In the genomic region with DNA sequence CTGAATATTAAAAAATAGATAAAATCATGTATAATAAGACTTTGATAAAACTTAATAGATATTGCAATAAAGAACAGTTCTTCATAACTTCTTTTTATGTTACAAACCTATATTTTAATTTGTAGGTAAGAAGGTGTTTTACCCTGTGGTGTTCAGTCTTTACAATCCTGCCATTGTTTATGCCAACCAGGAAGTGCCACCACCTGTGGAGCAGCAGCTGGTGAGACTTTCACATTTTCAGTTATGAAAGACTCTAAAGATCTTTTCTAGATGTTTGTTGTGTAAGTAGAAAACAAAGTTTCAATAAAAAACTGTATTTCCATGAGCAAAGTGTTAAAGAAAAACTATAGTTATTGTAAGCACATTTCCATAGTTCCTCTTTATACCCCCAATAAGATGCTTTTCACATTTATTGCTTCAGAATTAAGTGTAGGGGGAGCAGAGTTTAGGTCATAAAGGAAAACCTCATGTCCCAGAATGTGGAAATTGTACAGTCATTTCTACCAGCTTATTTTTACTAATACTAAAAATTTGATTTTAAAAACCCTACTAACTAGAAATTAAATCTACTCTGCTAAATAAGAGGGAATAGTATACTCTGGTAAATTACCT, we compare ENCODE assay signal across 12 cellular contexts. TPM values are rescaled to one million over a fixed set of nuclear protein-coding genes. Genes with fewer than 3 reads are reported as not detected.
DNase-seq lines count a peak whose midpoint lies in the region; ATAC-seq and TF ChIP-seq lines count a peak whose summit lies in the region.
"Had no signal": no experiment of that assay in that cellular context is flagged by ENCODE, and none has a peak within 500 bp of the region (broad histone marks: within the 10 kb centered on the region; RNA-seq: fewer than 3 reads in every experiment).

No MANE protein-coding gene starts in this region.

- H3K27me3 ChIP-seq in CD4-positive, alpha-beta T cell (ENCODE audit: control insufficient read depth, insufficient read depth, low read length), result no peaks in the 10 kb centered on the region

- ATAC-seq in GM18861 (IDR thresholded peaks at IDR 0.05; ENCODE audit: unreplicated experiment) (peak; percentile 45), HG02678 (IDR thresholded peaks at IDR 0.05; ENCODE audit: unreplicated experiment) (peak; percentile 88)
- no peak for ATAC-seq in CD4-positive, alpha-beta T cell (ENCODE audit: poor library complexity)

- no peak for TF ChIP-seq CTCF in glutamatergic neuron (IDR thresholded peaks at IDR 0.05; ENCODE audit: partially characterized antibody, unreplicated experiment)
- no peak for TF ChIP-seq CTCF in CD4-positive, alpha-beta T cell (IDR thresholded peaks at IDR 0.05)

- DNase-seq in COLO668 (lab: John Stamatoyannopoulos, UW; ENCODE audit: unreplicated experiment) (peak; percentile 11), NCI-H2196 treated with DMSO at 0.1 percent for 48 hours (lab: John Stamatoyannopoulos, UW; ENCODE audit: unreplicated experiment) (peak; percentile 9), cardiac septum (ENCODE audit: low spot score) (no peak), glutamatergic neuron (no peak), HuH-7.5 (ENCODE audit: low spot score) (no peak)
- no peak for DNase-seq in CD4-positive, alpha-beta T cell
- DNase-seq: activated B cell treated with CpG ODN at 0.5 μM for 24 hours, amniotic stem cell, Karpas-422, trophoblast cell had no signal

- no peak overlapping the region for H3K27ac ChIP-seq in CD4-positive, alpha-beta T cell (ENCODE audit: low read depth, low read length)

- peaks cover 3% of the 10 kb centered on the region for H3K27me3 Mint-ChIP-seq in glutamatergic neuron (ENCODE audit: unreplicated experiment)
- H3K27me3 Mint-ChIP-seq in CD4-positive, alpha-beta T cell, result no peaks in the 10 kb centered on the region
- H3K27me3 Mint-ChIP-seq: activated B cell treated with CpG ODN at 0.5 μM for 24 hours had no signal

- no peaks in the 10 kb centered on the region for H3K9me3 ChIP-seq in CD4-positive, alpha-beta T cell (ENCODE audit: control insufficient read depth, low read length)

- CTCF ChIA-PET in CD4-positive, alpha-beta T cell (lab: Charles Lee), result no interaction called here

- no peak overlapping the region for H3K27ac Mint-ChIP-seq in glutamatergic neuron (ENCODE audit: unreplicated experiment)
- no peak overlapping the region for H3K27ac Mint-ChIP-seq in CD4-positive, alpha-beta T cell
- H3K27ac Mint-ChIP-seq: activated B cell treated with CpG ODN at 0.5 μM for 24 hours had no signal

- intact Hi-C loops in cardiac septum (cut with DNase I), result no loop called here
- intact Hi-C loops in CD4-positive, alpha-beta T cell (cut with DNase I, micrococcal nuclease), result no loop called here

- H3K36me3 Mint-ChIP-seq in glutamatergic neuron (ENCODE audit: unreplicated experiment), result no peaks in the 10 kb centered on the region
- peaks cover 83% of the 10 kb centered on the region for H3K36me3 Mint-ChIP-seq in CD4-positive, alpha-beta T cell (ENCODE audit: low read depth)

- H3K4me1 Mint-ChIP-seq in glutamatergic neuron (ENCODE audit: low read depth, unreplicated experiment), result peaks cover 8% of the 10 kb centered on the region
- peaks cover 22% of the 10 kb centered on the region for H3K4me1 Mint-ChIP-seq in CD4-positive, alpha-beta T cell (ENCODE audit: low read depth)
- H3K4me1 Mint-ChIP-seq: activated B cell treated with CpG ODN at 0.5 μM for 24 hours had no signal

- no peak overlapping the region for H3K4me3 Mint-ChIP-seq in glutamatergic neuron (ENCODE audit: unreplicated experiment)
- H3K4me3 Mint-ChIP-seq in CD4-positive, alpha-beta T cell, result no peak overlapping the region
- H3K4me3 Mint-ChIP-seq: activated B cell treated with CpG ODN at 0.5 μM for 24 hours had no signal

- H3K9me3 Mint-ChIP-seq in glutamatergic neuron (ENCODE audit: unreplicated experiment), result no peaks in the 10 kb centered on the region
- no peaks in the 10 kb centered on the region for H3K9me3 Mint-ChIP-seq in CD4-positive, alpha-beta T cell
- H3K9me3 Mint-ChIP-seq: activated B cell treated with CpG ODN at 0.5 μM for 24 hours had no signal

- POLR2A ChIA-PET in CD4-positive, alpha-beta T cell (lab: Charles Lee), result no interaction called here

RNA-seq across cellular contexts. Expression of gene CSGALNACT2, which starts 28.7 kb away (rescaled TPM):
- total RNA-seq in cardiac septum, result 14.2 TPM
- total RNA-seq in glutamatergic neuron (ENCODE audit: unreplicated experiment), result 28.3 TPM
- 10 to 100 TPM; 59.4 to 60.9 TPM for total RNA-seq in CD4-positive, alpha-beta T cell

Comparison
In these comparisons a context has a peak if more than half of its experiments do, and no peak if none do; other contexts are left out.
1. DNase-seq: peak in COLO668 (single experiment) and NCI-H2196 treated with DMSO at 0.1 percent for 48 hours (single experiment); none in cardiac septum (single experiment), glutamatergic neuron (single experiment), HuH-7.5 (single experiment) and CD4-positive, alpha-beta T cell (0 of 10).